Comparison of ENCODE assay signal across 8 cellular contexts in the genomic region with DNA sequence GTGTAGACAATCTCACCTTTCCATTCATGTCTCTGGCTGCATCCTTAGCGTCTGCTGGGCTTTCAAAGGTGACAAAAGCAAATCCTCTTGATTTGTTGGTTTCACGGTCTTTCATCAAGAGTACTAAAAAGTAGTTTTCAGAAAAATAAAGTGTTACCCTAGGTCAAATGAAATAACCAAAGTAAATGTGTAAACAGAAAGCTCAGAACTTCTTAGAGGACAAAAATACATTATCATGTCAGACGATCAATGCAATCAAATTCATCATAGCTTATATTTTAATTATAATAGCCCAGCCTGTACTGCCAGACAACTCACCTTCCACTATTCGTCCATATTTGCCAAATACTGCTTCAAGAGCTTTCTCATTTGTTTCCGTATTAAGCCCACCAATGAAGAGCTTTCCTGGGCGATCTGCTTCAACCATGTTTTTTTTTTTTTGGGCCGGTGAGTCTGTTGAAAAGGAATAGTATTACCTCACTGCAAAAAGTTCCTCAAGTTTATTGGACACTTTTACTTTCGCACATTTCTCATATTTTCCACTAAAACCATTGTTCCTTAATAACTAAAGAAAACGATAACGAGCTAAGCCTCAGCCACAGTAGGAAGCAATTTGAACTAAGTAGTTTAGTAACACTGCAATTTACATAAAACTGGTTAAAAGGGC. TPM values are rescaled to one million over a fixed set of nuclear protein-coding genes. Genes with fewer than 3 reads are reported as not detected.
DNase-seq lines count a peak whose midpoint lies in the region; ATAC-seq and TF ChIP-seq lines count a peak whose summit lies in the region.

No MANE protein-coding gene starts in this region.

- peaks cover 60% of the 10 kb centered on the region for H3K79me2 ChIP-seq in GM23248 (ENCODE audit: insufficient read depth)

- peaks cover 4% of the 10 kb centered on the region; the same call in 1 of the 2 replicates for H3F3A ChIP-seq in GM23248 (ENCODE audit: insufficient read depth)

- TF ChIP-seq CTCF in fibroblast of the aortic adventitia (IDR thresholded peaks at IDR 0.05; ENCODE audit: insufficient read depth, low read length) (no peak), psoas muscle (IDR thresholded peaks at IDR 0.05) (no peak), GM13976 (IDR thresholded peaks at IDR 0.05; ENCODE audit: borderline replicate concordance, control extremely low read depth, extremely low read depth, insufficient read depth, missing control alignments) (no peak)

- H3K4me3 ChIP-seq in GM23248 (peak overlapping the region; percentile 85), fibroblast of the aortic adventitia (ENCODE audit: low read depth, low read length) (peak overlapping the region; percentile 86), psoas muscle (peak overlapping the region; percentile 82)

- H3K4me1 ChIP-seq in GM23248 (ENCODE audit: insufficient read depth) (0 out of 2 replicates have a peak, but pooled peaks cover 4% of the 10 kb centered on the region), psoas muscle (no peaks in the 10 kb centered on the region)

- in situ Hi-C loops in GM23248 (cut with MboI), result no loop called here
- in situ Hi-C loops in GM13976 (cut with MboI; ENCODE audit: low sequenced_read_pairs, unreplicated experiment), result no loop called here

- H3K9ac ChIP-seq in GM23248, result peak overlapping the region; percentile 99

- no peaks in the 10 kb centered on the region for H3K9me3 ChIP-seq in GM23248 (ENCODE audit: low read depth)
- no peaks in the 10 kb centered on the region for H3K9me3 ChIP-seq in psoas muscle

- peak; percentile 40; the same call in 2 of the 3 replicates for ATAC-seq in SK-N-SH treated with all-trans-retinoic acid at 6 μM for 48 hours
- ATAC-seq in psoas muscle, result peak in 1 of 4 donors; percentile 23
- ATAC-seq in HG03196 (IDR thresholded peaks at IDR 0.05; ENCODE audit: unreplicated experiment), result no peak

- H3K9me2 ChIP-seq in GM23248 (ENCODE audit: insufficient read depth), result no peaks in the 10 kb centered on the region

- H3K27ac ChIP-seq in GM23248, result peak overlapping the region; percentile 90
- H3K27ac ChIP-seq in psoas muscle, result peak overlapping the region; percentile 87

- peak overlapping the region; percentile 43; the same call in 1 of the 2 replicates for H2AFZ ChIP-seq in GM23248

- H4K20me1 ChIP-seq in GM23248 (ENCODE audit: insufficient read depth), result 0 out of 2 replicates have a peak, but pooled peaks cover 2% of the 10 kb centered on the region

- intact Hi-C loops in psoas muscle (cut with DNase I), result no loop called here

- H3K4me2 ChIP-seq in GM23248 (ENCODE audit: unreplicated experiment), result peak overlapping the region; percentile 95

- peak; percentile 52 for DNase-seq in GM23248
- DNase-seq in fibroblast of the aortic adventitia (ENCODE audit: low read depth), result peak; percentile 27
- DNase-seq in psoas muscle, result no peak
- no peak for DNase-seq in islet precursor cell
- no peak for DNase-seq in GM13976 (ENCODE audit: low spot score)
- DNase-seq in GDM1 (lab: John Stamatoyannopoulos, UW), result no peak

- WGBS in GM23248 (ENCODE audit: low coverage in 1 of 2, low lambda C conversion rate in 2 of 2, missing lambda C conversion rate in 2 of 2), 2 experiments, result 1% methylated on average over 8 to 10 of the region's 10 CpGs
- 3 to 30% (median 7%) methylated on average over 10 of the region's 10 CpGs for WGBS in psoas muscle, 3 donors

- H3K36me3 ChIP-seq in GM23248 (ENCODE audit: low read depth) (peaks cover 32% of the 10 kb centered on the region; the same call in 1 of the 2 replicates), psoas muscle (ENCODE audit: insufficient read depth in 1 of 2, low read depth in 1 of 2) (peaks cover 0 to 43% of the 10 kb centered on the region in 2 donors)

- H3K27me3 ChIP-seq in GM23248 (replicated peaks; ENCODE audit: insufficient read depth) (no peaks in the 10 kb centered on the region), psoas muscle (ENCODE audit: insufficient read depth in 3 of 3, low read length in 2 of 3) (no peaks in the 10 kb centered on the region)

TF ChIP-seq in SK-N-SH treated with all-trans-retinoic acid at 6 μM for 48 hours, 23 proteins besides CTCF, POLR2A, EP300 and RAD21 (continues in another document):
- TF ChIP-seq, protein P1, sequence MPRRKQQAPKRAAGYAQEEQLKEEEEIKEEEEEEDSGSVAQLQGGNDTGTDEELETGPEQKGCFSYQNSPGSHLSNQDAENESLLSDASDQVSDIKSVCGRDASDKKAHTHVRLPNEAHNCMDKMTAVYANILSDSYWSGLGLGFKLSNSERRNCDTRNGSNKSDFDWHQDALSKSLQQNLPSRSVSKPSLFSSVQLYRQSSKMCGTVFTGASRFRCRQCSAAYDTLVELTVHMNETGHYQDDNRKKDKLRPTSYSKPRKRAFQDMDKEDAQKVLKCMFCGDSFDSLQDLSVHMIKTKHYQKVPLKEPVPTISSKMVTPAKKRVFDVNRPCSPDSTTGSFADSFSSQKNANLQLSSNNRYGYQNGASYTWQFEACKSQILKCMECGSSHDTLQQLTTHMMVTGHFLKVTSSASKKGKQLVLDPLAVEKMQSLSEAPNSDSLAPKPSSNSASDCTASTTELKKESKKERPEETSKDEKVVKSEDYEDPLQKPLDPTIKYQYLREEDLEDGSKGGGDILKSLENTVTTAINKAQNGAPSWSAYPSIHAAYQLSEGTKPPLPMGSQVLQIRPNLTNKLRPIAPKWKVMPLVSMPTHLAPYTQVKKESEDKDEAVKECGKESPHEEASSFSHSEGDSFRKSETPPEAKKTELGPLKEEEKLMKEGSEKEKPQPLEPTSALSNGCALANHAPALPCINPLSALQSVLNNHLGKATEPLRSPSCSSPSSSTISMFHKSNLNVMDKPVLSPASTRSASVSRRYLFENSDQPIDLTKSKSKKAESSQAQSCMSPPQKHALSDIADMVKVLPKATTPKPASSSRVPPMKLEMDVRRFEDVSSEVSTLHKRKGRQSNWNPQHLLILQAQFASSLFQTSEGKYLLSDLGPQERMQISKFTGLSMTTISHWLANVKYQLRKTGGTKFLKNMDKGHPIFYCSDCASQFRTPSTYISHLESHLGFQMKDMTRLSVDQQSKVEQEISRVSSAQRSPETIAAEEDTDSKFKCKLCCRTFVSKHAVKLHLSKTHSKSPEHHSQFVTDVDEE (CRISPR knock-in tag; IDR thresholded peaks at IDR 0.05), result no peak
- no peak for TF ChIP-seq TOX (CRISPR knock-in tag; IDR thresholded peaks at IDR 0.05; ENCODE audit: borderline replicate concordance)
- TF ChIP-seq ZNF565 (CRISPR knock-in tag; conservative IDR thresholded peaks at IDR 0.05; ENCODE audit: low read depth), result no peak
- no peak for TF ChIP-seq GLIS3 (CRISPR knock-in tag; IDR thresholded peaks at IDR 0.05)
- TF ChIP-seq PPARA (CRISPR knock-in tag; IDR thresholded peaks at IDR 0.05; ENCODE audit: borderline replicate concordance), result no peak
- no peak for TF ChIP-seq ESRRG (CRISPR knock-in tag; IDR thresholded peaks at IDR 0.05)
- TF ChIP-seq, protein P2, sequence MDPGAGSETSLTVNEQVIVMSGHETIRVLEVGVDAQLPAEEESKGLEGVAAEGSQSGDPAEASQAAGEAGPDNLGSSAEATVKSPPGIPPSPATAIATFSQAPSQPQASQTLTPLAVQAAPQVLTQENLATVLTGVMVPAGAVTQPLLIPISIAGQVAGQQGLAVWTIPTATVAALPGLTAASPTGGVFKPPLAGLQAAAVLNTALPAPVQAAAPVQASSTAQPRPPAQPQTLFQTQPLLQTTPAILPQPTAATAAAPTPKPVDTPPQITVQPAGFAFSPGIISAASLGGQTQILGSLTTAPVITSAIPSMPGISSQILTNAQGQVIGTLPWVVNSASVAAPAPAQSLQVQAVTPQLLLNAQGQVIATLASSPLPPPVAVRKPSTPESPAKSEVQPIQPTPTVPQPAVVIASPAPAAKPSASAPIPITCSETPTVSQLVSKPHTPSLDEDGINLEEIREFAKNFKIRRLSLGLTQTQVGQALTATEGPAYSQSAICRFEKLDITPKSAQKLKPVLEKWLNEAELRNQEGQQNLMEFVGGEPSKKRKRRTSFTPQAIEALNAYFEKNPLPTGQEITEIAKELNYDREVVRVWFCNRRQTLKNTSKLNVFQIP (CRISPR knock-in tag; IDR thresholded peaks at IDR 0.05; ENCODE audit: borderline replicate concordance, low read depth), result no peak
- TF ChIP-seq OSR1 (CRISPR knock-in tag; IDR thresholded peaks at IDR 0.05), result no peak
- TF ChIP-seq RARB (CRISPR knock-in tag; IDR thresholded peaks at IDR 0.05), result no peak
- no peak for TF ChIP-seq ZNF70 (CRISPR knock-in tag; IDR thresholded peaks at IDR 0.05)
- TF ChIP-seq ARNTL (CRISPR knock-in tag; IDR thresholded peaks at IDR 0.05; ENCODE audit: borderline replicate concordance, low read depth), result no peak
- TF ChIP-seq CSDC2 (CRISPR knock-in tag; IDR thresholded peaks at IDR 0.05), result no peak
- TF ChIP-seq ISL1 (CRISPR knock-in tag; IDR thresholded peaks at IDR 0.05), result no peak
- TF ChIP-seq ZFP3 (CRISPR knock-in tag; IDR thresholded peaks at IDR 0.05), result no peak
- no peak for TF ChIP-seq SNAI2 (CRISPR knock-in tag; IDR thresholded peaks at IDR 0.05)
- TF ChIP-seq, protein P3, sequence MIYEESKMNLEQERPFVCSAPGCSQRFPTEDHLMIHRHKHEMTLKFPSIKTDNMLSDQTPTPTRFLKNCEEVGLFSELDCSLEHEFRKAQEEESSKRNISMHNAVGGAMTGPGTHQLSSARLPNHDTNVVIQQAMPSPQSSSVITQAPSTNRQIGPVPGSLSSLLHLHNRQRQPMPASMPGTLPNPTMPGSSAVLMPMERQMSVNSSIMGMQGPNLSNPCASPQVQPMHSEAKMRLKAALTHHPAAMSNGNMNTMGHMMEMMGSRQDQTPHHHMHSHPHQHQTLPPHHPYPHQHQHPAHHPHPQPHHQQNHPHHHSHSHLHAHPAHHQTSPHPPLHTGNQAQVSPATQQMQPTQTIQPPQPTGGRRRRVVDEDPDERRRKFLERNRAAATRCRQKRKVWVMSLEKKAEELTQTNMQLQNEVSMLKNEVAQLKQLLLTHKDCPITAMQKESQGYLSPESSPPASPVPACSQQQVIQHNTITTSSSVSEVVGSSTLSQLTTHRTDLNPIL (CRISPR knock-in tag; IDR thresholded peaks at IDR 0.05; ENCODE audit: low read depth), result no peak

RNA-seq across cellular contexts. Expression of a gene that starts 1.4 kb away (rescaled TPM):
- total RNA-seq in GM23248 (2014; rRNA removed; shearing (Covaris generic)), result 217 and 254 TPM in 2 replicates
- polyA plus RNA-seq in GM23248 (2016; fragmentation: Nextera tagmentation; extraction: Ambion mirVana) (78.2 and 82.5 TPM in 2 replicates), psoas muscle (10 to 100 TPM; 67.9 to 98.9 (median 79.7) TPM)
- total RNA-seq in fibroblast of the aortic adventitia (ENCODE audit: low replicate concordance) (245 and 277 TPM in 2 replicates), psoas muscle (100 to 1,000 TPM in 3 of 4 donors, 10 to 100 TPM in 1; 91.5 to 131 (median 118) TPM)

Comparison
In these comparisons a context has a peak if more than half of its experiments do, and no peak if none do; other contexts are left out.
1. DNase-seq: peak in GM23248 (single experiment) and fibroblast of the aortic adventitia (single experiment); none in psoas muscle (0 of 2), islet precursor cell (single experiment), GM13976 (single experiment) and GDM1 (single experiment).
2. Peak in every context shown above with its lines, with median percentiles within 50 percentile points of each other: H3K4me3 ChIP-seq.